33 cellular contexts compared by ENCODE assay signal in the genomic region with DNA sequence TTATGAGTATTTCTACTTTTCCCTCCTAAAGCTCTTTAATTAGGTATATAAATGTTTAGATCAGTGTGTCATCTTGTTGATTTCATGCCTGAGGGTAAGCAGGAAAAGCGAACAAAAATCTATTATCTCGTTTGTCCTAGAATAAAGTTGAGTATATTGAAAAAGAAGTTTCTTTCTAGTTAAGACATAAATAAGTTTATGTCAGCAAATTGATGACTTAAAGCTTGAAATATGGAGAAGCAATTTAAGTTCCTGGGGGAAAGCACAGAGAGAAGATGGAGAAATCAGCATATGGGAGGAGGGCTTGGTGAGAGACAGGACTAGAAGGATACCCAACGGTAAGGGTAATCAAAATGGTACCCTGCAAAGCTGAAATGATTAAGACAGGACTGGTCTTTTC.
"Had no signal": no experiment of that assay in that cellular context is flagged by ENCODE, and none has a peak within 500 bp of the region (broad histone marks: within the 10 kb centered on the region; RNA-seq: fewer than 3 reads in every experiment).

No MANE protein-coding gene starts in this region.

- H3K36me3 ChIP-seq: adrenal gland, ascending aorta, brain microvascular endothelial cell, breast epithelium, cardiac muscle cell had no signal

- ATAC-seq: activated naive CD4-positive, alpha-beta T cell treated with anti-CD3 and anti-CD28 coated beads, Interleukin-2, amount 50 U/mL, for 72 hours; activated naive CD8-positive, alpha-beta T cell treated with anti-CD3 and anti-CD28 coated beads, Interleukin-2, amount 50 U/mL, for 24 hours; activated T-cell treated with anti-CD3 and anti-CD28 coated beads, Interleukin-2, amount 50 U/mL, for 4 hours; activated T-cell treated with anti-CD3 and anti-CD28 coated beads, Interleukin-2, amount 50 U/mL, for 72 hours; activated T-helper 17 cell treated with anti-CD3 and anti-CD28 coated beads, Interleukin-2, amount 50 U/mL, for 72 hours; body of pancreas had no signal

- H3K4me3 ChIP-seq: adrenal gland, ascending aorta, body of pancreas, breast epithelium, cardiac muscle cell had no signal

- FAIRE-seq: astrocyte, bronchial epithelial cell, colon had no signal

- DNase-seq: activated effector memory CD4-positive, alpha-beta T cell treated with anti-CD3 and anti-CD28 coated beads, Interleukin-2, amount 50 U/mL, for 16 hours; activated effector memory CD4-positive, alpha-beta T cell treated with Interleukin-2 at 50 U/mL for 16 hours; activated gamma-delta T cell; activated gamma-delta T cell treated with Interleukin-2 at 50 U/mL for 16 hours; activated naive CD4-positive, alpha-beta T cell; activated naive CD4-positive, alpha-beta T cell treated with anti-CD3 and anti-CD28 coated beads for 36 hours; activated naive CD4-positive, alpha-beta T cell treated with anti-CD3 and anti-CD28 coated beads, Interleukin-2, amount 10 ng/mL, durations not matched to agents 7 days and 5 days; activated naive CD4-positive, alpha-beta T cell treated with anti-CD3 and anti-CD28 coated beads, Interleukin-2, amount 50 U/mL, for 16 hours; activated naive CD4-positive, alpha-beta T cell treated with Interleukin-2 at 50 U/mL for 16 hours; activated naive CD8-positive, alpha-beta T cell treated with anti-CD3 and anti-CD28 coated beads for 36 hours; activated naive CD8-positive, alpha-beta T cell treated with anti-CD3 and anti-CD28 coated beads, Interleukin-2, amount 10 ng/mL, durations not matched to agents 7 days and 5 days; activated naive CD8-positive, alpha-beta T cell treated with anti-CD3 and anti-CD28 coated beads, Interleukin-2, amount 50 U/mL, for 24 hours; activated T-cell treated with anti-CD3 and anti-CD28 coated beads, Interleukin-2, amount 50 U/mL, for 4 hours; activated T-cell treated with anti-CD3 and anti-CD28 coated beads, Interleukin-2, amount 50 U/mL, for 48 hours; activated T-cell treated with anti-CD3 and anti-CD28 coated beads, Interleukin-2, amount 50 U/mL, for 72 hours; adrenal gland; amniotic stem cell; amygdala; anterior cingulate cortex; aorta; body of pancreas; brain microvascular endothelial cell; caudate nucleus; central memory CD4-positive, alpha-beta T cell; cerebellar nuclear complex had no signal

- H3K4me1 ChIP-seq: adrenal gland, body of pancreas, breast epithelium had no signal

- H3K27ac ChIP-seq: adrenal gland, ascending aorta, body of pancreas, brain microvascular endothelial cell, breast epithelium, cardiac muscle cell had no signal

- H3K27me3 ChIP-seq: adrenal gland, ascending aorta, body of pancreas, brain microvascular endothelial cell, breast epithelium, cardiac muscle cell had no signal

- H3K9me3 ChIP-seq: adrenal gland, ascending aorta, body of pancreas had no signal
